8 cellular contexts compared by ENCODE assay signal in genomic region chr13:44231786-44232516, GRCh38.
DNase-seq lines count a peak whose midpoint lies in the region; ATAC-seq, FAIRE-seq and TF ChIP-seq lines count a peak whose summit lies in the region.

No MANE protein-coding gene starts in this region.

- BruUV-seq in PC-9 (replicated peaks; lab: Mats Ljungman, UMichigan): no TSS peak

- H2AFZ ChIP-seq in PC-9: no peak overlapping the region

- CTCF ChIA-PET in PC-9 (lab: Charles Lee): no interaction called here

- TF ChIP-seq POLR2A in H54 (IDR thresholded peaks at IDR 0.05; ENCODE audit: low read depth, low read length): no peak

- H3K27me3 ChIP-seq in PC-9 (ENCODE audit: insufficient read depth, low read depth) (no peaks in the 10 kb centered on the region), skeletal muscle satellite cell (ENCODE audit: control insufficient read depth, insufficient read depth, low read length) (no peaks in the 10 kb centered on the region)

- ATAC-seq in left lobe of liver: no peak
- no peak for ATAC-seq in GM18520 (IDR thresholded peaks at IDR 0.05; ENCODE audit: unreplicated experiment)

- no peaks in the 10 kb centered on the region for H3K9me2 ChIP-seq in PC-9 (ENCODE audit: insufficient read depth)

- H3K4me1 ChIP-seq in PC-9 (replicated peaks; ENCODE audit: insufficient read depth) (peaks cover 40% of the 10 kb centered on the region), skeletal muscle satellite cell (ENCODE audit: control insufficient read depth, insufficient read depth, low read length) (peaks cover 44% of the 10 kb centered on the region)

- peak overlapping the region; percentile 99 for H3K27ac ChIP-seq in PC-9

- DNase-seq in H54 (ENCODE audit: insufficient read length, low spot score) (peak; percentile 45), PC-9 (peak; percentile 89 to 98), foreskin melanocyte (peak; percentile 62), GM19240 (ENCODE audit: insufficient read length, low spot score) (no peak), SKM-1 (lab: John Stamatoyannopoulos, UW; ENCODE audit: unreplicated experiment) (no peak), left lobe of liver (ENCODE audit: low spot score) (no peak)

- H3F3A ChIP-seq in PC-9 (ENCODE audit: insufficient read depth, low read depth): peaks cover 19% of the 10 kb centered on the region

- no peaks in the 10 kb centered on the region for H4K20me1 ChIP-seq in PC-9 (ENCODE audit: insufficient read depth)

- FAIRE-seq in H54 (lab: Jason Lieb, UNC): peak; percentile 92

- intact Hi-C loops in PC-9 (cut with micrococcal nuclease; ENCODE audit: unreplicated experiment): loop anchor here (1.0 to 5.0 kb wide), 6 partner anchors 44 to 203 kb away; no protein-coding TSS in a partner anchor

- TF ChIP-seq CTCF in PC-9 (conservative IDR thresholded peaks at IDR 0.05): no peak

- H3K36me3 ChIP-seq in PC-9 (ENCODE audit: low read depth) (no peaks in the 10 kb centered on the region), skeletal muscle satellite cell (ENCODE audit: insufficient read depth, low read length) (no peaks in the 10 kb centered on the region)

- H3K4me2 ChIP-seq in PC-9: peak overlapping the region; percentile 68
- H3K4me2 ChIP-seq in skeletal muscle satellite cell (ENCODE audit: low read length): peak overlapping the region; percentile 46

- H3K79me2 ChIP-seq in PC-9 (ENCODE audit: low read depth): no peaks in the 10 kb centered on the region

- no peaks in the 10 kb centered on the region for H3K9me3 ChIP-seq in PC-9 (ENCODE audit: insufficient read depth, low read depth)
- H3K9me3 ChIP-seq in skeletal muscle satellite cell (replicated peaks; ENCODE audit: low read length): no peaks in the 10 kb centered on the region

- POLR2A ChIA-PET in PC-9 (lab: Charles Lee; ENCODE audit: unreplicated experiment): interaction anchor here (0.6 to 1.0 kb wide), 6 partner anchors 36 to 205 kb away, joined by 3 to 13 read pairs (median 4); no protein-coding TSS in a partner anchor

- H3K9ac ChIP-seq in skeletal muscle satellite cell (ENCODE audit: low read depth, low read length): peak overlapping the region; percentile 44

- H3K4me3 ChIP-seq in PC-9 (no peak overlapping the region; the same call in 1 of the 2 replicates), skeletal muscle satellite cell (ENCODE audit: low read length) (no peak overlapping the region)

Comparison
In these comparisons a context has a peak if more than half of its experiments do, and no peak if none do; other contexts are left out.
1. DNase-seq: peak in H54 (single experiment), PC-9 (2 of 2) and foreskin melanocyte (single experiment); none in GM19240 (single experiment), SKM-1 (single experiment) and left lobe of liver (single experiment).